In the genomic region with DNA sequence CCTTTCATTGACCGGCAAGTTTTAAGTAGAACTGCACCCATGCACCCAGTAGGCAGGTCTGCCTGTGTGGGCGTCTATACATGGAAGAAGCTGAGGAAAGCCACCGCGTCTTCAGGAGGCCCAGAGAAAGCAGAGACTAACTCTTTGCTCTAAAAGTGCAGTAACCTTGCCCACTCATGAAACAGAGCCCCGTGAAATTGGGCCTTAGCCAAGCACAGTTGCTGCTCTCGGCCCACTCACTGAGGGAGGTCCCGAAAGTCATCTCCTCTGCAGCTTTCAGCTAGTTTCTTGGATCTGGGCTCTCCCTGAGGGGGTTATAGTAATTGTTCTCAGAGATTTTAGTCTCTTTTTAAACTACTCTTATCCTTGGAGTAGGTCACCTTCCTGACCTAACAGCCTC, we compare ENCODE assay signal across 15 cellular contexts.
DNase-seq lines count a peak whose midpoint lies in the region; ATAC-seq and TF ChIP-seq lines count a peak whose summit lies in the region.
"Had no signal": no experiment of that assay in that cellular context is flagged by ENCODE, and none has a peak within 500 bp of the region (broad histone marks: within the 10 kb centered on the region; RNA-seq: fewer than 3 reads in every experiment).

No MANE protein-coding gene starts in this region.

- no peaks in the 10 kb centered on the region for H3K9me3 ChIP-seq in CD4-positive, CD25-positive, alpha-beta regulatory T cell (ENCODE audit: control insufficient read depth in 2 of 2, low read length in 2 of 2)
- H3K9me3 ChIP-seq in HEK293 (ENCODE audit: control insufficient read depth, insufficient read depth, low read depth, low read length) (no peaks in the 10 kb centered on the region), osteoblast (ENCODE audit: low read depth, low read length) (no peaks in the 10 kb centered on the region)
- H3K9me3 ChIP-seq: Caco-2 had no signal

- H3K36me3 Mint-ChIP-seq in CD4-positive, CD25-positive, alpha-beta regulatory T cell, result peaks cover 59% of the 10 kb centered on the region
- peaks cover 50% of the 10 kb centered on the region for H3K36me3 Mint-ChIP-seq in endothelial cell (ENCODE audit: low read depth, unreplicated experiment)

- H3K4me3 Mint-ChIP-seq in CD4-positive, CD25-positive, alpha-beta regulatory T cell, result no peak overlapping the region
- no peak overlapping the region for H3K4me3 Mint-ChIP-seq in endothelial cell (ENCODE audit: unreplicated experiment)
- H3K4me3 Mint-ChIP-seq: B cell; CD4-positive, alpha-beta memory T cell; IgD-negative memory B cell had no signal

- H4K20me1 ChIP-seq in osteoblast (ENCODE audit: insufficient read depth, low read length), result no peaks in the 10 kb centered on the region

- H3K27me3 ChIP-seq in CD4-positive, CD25-positive, alpha-beta regulatory T cell (ENCODE audit: control insufficient read depth, insufficient read depth, low read length), result no peaks in the 10 kb centered on the region
- H3K27me3 ChIP-seq in osteoblast (ENCODE audit: insufficient read depth, low read length), result no peaks in the 10 kb centered on the region

- no peak for DNase-seq in CD4-positive, CD25-positive, alpha-beta regulatory T cell
- DNase-seq in endothelial cell (ENCODE audit: low spot score), result no peak
- peak; percentile 11 for DNase-seq in osteoblast (ENCODE audit: insufficient read length, low spot score, missing footprints)
- DNase-seq in GM13977 (ENCODE audit: low spot score), result no peak
- DNase-seq: C1 segment of cervical spinal cord; Caco-2; CD4-positive, alpha-beta memory T cell; DND-41; GDM1; HCEC 1CT had no signal

- ATAC-seq in CD4-positive, CD25-positive, alpha-beta regulatory T cell (ENCODE audit: low read depth in 2 of 2), result no peak
- ATAC-seq in HG03469 (IDR thresholded peaks at IDR 0.05; ENCODE audit: unreplicated experiment) (no peak), GM21381 (IDR thresholded peaks at IDR 0.05; ENCODE audit: unreplicated experiment) (no peak)

- H3K27ac ChIP-seq in CD4-positive, CD25-positive, alpha-beta regulatory T cell (ENCODE audit: insufficient read depth, low read length, poor library complexity, severe bottlenecking), result no peak overlapping the region
- no peak overlapping the region for H3K27ac ChIP-seq in HEK293 (ENCODE audit: extremely low read depth, low read depth, low read length)
- no peak overlapping the region for H3K27ac ChIP-seq in osteoblast (ENCODE audit: low read depth, low read length)

- H3K4me2 ChIP-seq in osteoblast (ENCODE audit: insufficient read depth, low read length), result no peak overlapping the region

- H3K27ac Mint-ChIP-seq in CD4-positive, CD25-positive, alpha-beta regulatory T cell, result peak overlapping the region in 2 of 3 donors; percentile 65 to 70
- H3K27ac Mint-ChIP-seq in endothelial cell (ENCODE audit: unreplicated experiment), result peak overlapping the region; percentile 83
- H3K27ac Mint-ChIP-seq: B cell had no signal

- H3K4me1 Mint-ChIP-seq in CD4-positive, CD25-positive, alpha-beta regulatory T cell, result peaks cover 0 to 5% (median 3%) of the 10 kb centered on the region in 4 donors
- peaks cover 37% of the 10 kb centered on the region for H3K4me1 Mint-ChIP-seq in endothelial cell (ENCODE audit: unreplicated experiment)

- no peak for TF ChIP-seq CTCF in HEK293 (tag by site-specific recombination; IDR thresholded peaks at IDR 0.05)
- TF ChIP-seq CTCF in endothelial cell (IDR thresholded peaks at IDR 0.05; ENCODE audit: unreplicated experiment), result no peak
- TF ChIP-seq CTCF in osteoblast (IDR thresholded peaks at IDR 0.05; ENCODE audit: extremely low read depth, low read depth, low read length), result no peak
- TF ChIP-seq CTCF in GM13977 (IDR thresholded peaks at IDR 0.05; ENCODE audit: extremely low read depth, insufficient read depth, missing control alignments), result no peak

- in situ Hi-C loops in GM13977 (cut with MboI; ENCODE audit: low pct_unique_long_range_greater_than_20kb, low sequenced_read_pairs, unreplicated experiment), result no loop called here

- no peak overlapping the region for H2AFZ ChIP-seq in osteoblast (ENCODE audit: low read length)

- H3K27me3 Mint-ChIP-seq in CD4-positive, CD25-positive, alpha-beta regulatory T cell, result no peaks in the 10 kb centered on the region
- no peaks in the 10 kb centered on the region for H3K27me3 Mint-ChIP-seq in endothelial cell (ENCODE audit: unreplicated experiment)
- H3K27me3 Mint-ChIP-seq: B cell; CD4-positive, alpha-beta memory T cell; IgD-negative memory B cell had no signal

- CTCF ChIA-PET in HEK293 (lab: Yijun Ruan, JAX), result interaction anchor here (1.0 to 1.4 kb wide), 2 partner anchors 11 to 151 kb away, joined by 3 to 5 read pairs; no protein-coding TSS in a partner anchor

- no peaks in the 10 kb centered on the region for H3K4me1 ChIP-seq in CD4-positive, CD25-positive, alpha-beta regulatory T cell (ENCODE audit: control insufficient read depth, insufficient read depth, low read length, poor library complexity, severe bottlenecking)
- no peaks in the 10 kb centered on the region for H3K4me1 ChIP-seq in HEK293 (ENCODE audit: control insufficient read depth, insufficient read depth, low read length)
- H3K4me1 ChIP-seq in osteoblast (ENCODE audit: insufficient read depth, low read length), result peaks cover 17% of the 10 kb centered on the region
- H3K4me1 ChIP-seq: Caco-2 had no signal

- H3K4me3 ChIP-seq in CD4-positive, CD25-positive, alpha-beta regulatory T cell (ENCODE audit: low read depth, low read length), result no peak overlapping the region
- H3K4me3 ChIP-seq in HEK293 (ENCODE audit: low read depth, low read length) (no peak overlapping the region), osteoblast (ENCODE audit: insufficient read depth, low read length) (no peak overlapping the region)

- peaks cover 54% of the 10 kb centered on the region for H3K36me3 ChIP-seq in CD4-positive, CD25-positive, alpha-beta regulatory T cell (ENCODE audit: control insufficient read depth, insufficient read depth, low read length)
- peaks cover 13 to 62% of the 10 kb centered on the region in 2 experiments for H3K36me3 ChIP-seq in HEK293 (ENCODE audit: control insufficient read depth in 2 of 2, insufficient read depth in 1 of 2, low read length in 2 of 2)
- H3K36me3 ChIP-seq in osteoblast (ENCODE audit: insufficient read depth, low read length), result peaks cover 45% of the 10 kb centered on the region

- H3K79me2 ChIP-seq in osteoblast (ENCODE audit: insufficient read depth, low read length), result no peaks in the 10 kb centered on the region

- POLR2A ChIA-PET in HEK293 (lab: Yijun Ruan, JAX), result no interaction called here

- no peaks in the 10 kb centered on the region for H3K9me3 Mint-ChIP-seq in CD4-positive, CD25-positive, alpha-beta regulatory T cell
- no peaks in the 10 kb centered on the region for H3K9me3 Mint-ChIP-seq in endothelial cell (ENCODE audit: unreplicated experiment)
- H3K9me3 Mint-ChIP-seq: CD4-positive, alpha-beta memory T cell had no signal

TF ChIP-seq in HEK293, 187 proteins besides CTCF, POLR2A, EP300 and RAD21 (continues in another document):
- TF ChIP-seq, protein P1, sequence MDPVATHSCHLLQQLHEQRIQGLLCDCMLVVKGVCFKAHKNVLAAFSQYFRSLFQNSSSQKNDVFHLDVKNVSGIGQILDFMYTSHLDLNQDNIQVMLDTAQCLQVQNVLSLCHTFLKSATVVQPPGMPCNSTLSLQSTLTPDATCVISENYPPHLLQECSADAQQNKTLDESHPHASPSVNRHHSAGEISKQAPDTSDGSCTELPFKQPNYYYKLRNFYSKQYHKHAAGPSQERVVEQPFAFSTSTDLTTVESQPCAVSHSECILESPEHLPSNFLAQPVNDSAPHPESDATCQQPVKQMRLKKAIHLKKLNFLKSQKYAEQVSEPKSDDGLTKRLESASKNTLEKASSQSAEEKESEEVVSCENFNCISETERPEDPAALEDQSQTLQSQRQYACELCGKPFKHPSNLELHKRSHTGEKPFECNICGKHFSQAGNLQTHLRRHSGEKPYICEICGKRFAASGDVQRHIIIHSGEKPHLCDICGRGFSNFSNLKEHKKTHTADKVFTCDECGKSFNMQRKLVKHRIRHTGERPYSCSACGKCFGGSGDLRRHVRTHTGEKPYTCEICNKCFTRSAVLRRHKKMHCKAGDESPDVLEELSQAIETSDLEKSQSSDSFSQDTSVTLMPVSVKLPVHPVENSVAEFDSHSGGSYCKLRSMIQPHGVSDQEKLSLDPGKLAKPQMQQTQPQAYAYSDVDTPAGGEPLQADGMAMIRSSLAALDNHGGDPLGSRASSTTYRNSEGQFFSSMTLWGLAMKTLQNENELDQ (tag by site-specific recombination; IDR thresholded peaks at IDR 0.05; ENCODE audit: low read depth), result no peak
- TF ChIP-seq ZBTB48 (tag by site-specific recombination; IDR thresholded peaks at IDR 0.05) (no peak), EGR2 (tag by site-specific recombination; IDR thresholded peaks at IDR 0.05; ENCODE audit: low read depth) (peak; percentile 39; the same call in 1 of the 2 replicates), ZNF423 (tag by site-specific recombination; IDR thresholded peaks at IDR 0.05) (no peak)
- TF ChIP-seq, protein P2, sequence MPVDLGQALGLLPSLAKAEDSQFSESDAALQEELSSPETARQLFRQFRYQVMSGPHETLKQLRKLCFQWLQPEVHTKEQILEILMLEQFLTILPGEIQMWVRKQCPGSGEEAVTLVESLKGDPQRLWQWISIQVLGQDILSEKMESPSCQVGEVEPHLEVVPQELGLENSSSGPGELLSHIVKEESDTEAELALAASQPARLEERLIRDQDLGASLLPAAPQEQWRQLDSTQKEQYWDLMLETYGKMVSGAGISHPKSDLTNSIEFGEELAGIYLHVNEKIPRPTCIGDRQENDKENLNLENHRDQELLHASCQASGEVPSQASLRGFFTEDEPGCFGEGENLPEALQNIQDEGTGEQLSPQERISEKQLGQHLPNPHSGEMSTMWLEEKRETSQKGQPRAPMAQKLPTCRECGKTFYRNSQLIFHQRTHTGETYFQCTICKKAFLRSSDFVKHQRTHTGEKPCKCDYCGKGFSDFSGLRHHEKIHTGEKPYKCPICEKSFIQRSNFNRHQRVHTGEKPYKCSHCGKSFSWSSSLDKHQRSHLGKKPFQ (tag by site-specific recombination; IDR thresholded peaks at IDR 0.05), result no peak
- TF ChIP-seq, protein P3, sequence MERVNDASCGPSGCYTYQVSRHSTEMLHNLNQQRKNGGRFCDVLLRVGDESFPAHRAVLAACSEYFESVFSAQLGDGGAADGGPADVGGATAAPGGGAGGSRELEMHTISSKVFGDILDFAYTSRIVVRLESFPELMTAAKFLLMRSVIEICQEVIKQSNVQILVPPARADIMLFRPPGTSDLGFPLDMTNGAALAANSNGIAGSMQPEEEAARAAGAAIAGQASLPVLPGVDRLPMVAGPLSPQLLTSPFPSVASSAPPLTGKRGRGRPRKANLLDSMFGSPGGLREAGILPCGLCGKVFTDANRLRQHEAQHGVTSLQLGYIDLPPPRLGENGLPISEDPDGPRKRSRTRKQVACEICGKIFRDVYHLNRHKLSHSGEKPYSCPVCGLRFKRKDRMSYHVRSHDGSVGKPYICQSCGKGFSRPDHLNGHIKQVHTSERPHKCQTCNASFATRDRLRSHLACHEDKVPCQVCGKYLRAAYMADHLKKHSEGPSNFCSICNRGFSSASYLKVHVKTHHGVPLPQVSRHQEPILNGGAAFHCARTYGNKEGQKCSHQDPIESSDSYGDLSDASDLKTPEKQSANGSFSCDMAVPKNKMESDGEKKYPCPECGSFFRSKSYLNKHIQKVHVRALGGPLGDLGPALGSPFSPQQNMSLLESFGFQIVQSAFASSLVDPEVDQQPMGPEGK (tag by site-specific recombination; IDR thresholded peaks at IDR 0.05), result no peak
